ENCODE assay signal across 8 cellular contexts in genomic region chr13:48492123-48493075, GRCh38. TPM values are rescaled to one million over a fixed set of nuclear protein-coding genes. Genes with fewer than 3 reads are reported as not detected.
DNase-seq lines count a peak whose midpoint lies in the region; ATAC-seq and TF ChIP-seq lines count a peak whose summit lies in the region.

No MANE protein-coding gene starts in this region.

- no peaks in the 10 kb centered on the region for H3K4me1 Mint-ChIP-seq in osteocyte (ENCODE audit: unreplicated experiment)

- ATAC-seq in GM18870 (IDR thresholded peaks at IDR 0.05; ENCODE audit: unreplicated experiment) (peak; percentile 78), HG03060 (IDR thresholded peaks at IDR 0.05; ENCODE audit: low read depth, unreplicated experiment) (peak; percentile 53)

- no peaks in the 10 kb centered on the region for H3K27me3 ChIP-seq in layer of hippocampus (ENCODE audit: control insufficient read depth, insufficient read depth, low read length)

- peaks cover 10% of the 10 kb centered on the region for H3K36me3 Mint-ChIP-seq in osteocyte (ENCODE audit: unreplicated experiment)

- no peak overlapping the region for H3K27ac Mint-ChIP-seq in osteocyte (ENCODE audit: unreplicated experiment)

- H3K4me3 Mint-ChIP-seq in osteocyte (ENCODE audit: unreplicated experiment), result no peak overlapping the region

- no peaks in the 10 kb centered on the region for H3K27me3 Mint-ChIP-seq in osteocyte (ENCODE audit: unreplicated experiment)

- H3K27ac ChIP-seq in layer of hippocampus (ENCODE audit: low read depth, low read length), result peak overlapping the region; percentile 48

- DNase-seq in SKM-1 (lab: John Stamatoyannopoulos, UW; ENCODE audit: unreplicated experiment), result peak; percentile 92
- peak in 29 of 56 donors; percentile 17 to 66 (median 39) for DNase-seq in amygdala (lab: John Stamatoyannopoulos, UW)
- peak; percentile 55 for DNase-seq in stimulated activated CD8-positive, alpha-beta memory T cell treated with anti-CD3 and anti-CD28 coated beads, Interleukin-12 subunit alpha, Interleukin-12 subunit beta, amount 100 ng/mL, for 4 hours (ENCODE audit: low read depth)
- DNase-seq in NCI-H2081 treated with DMSO at 0.1 percent for 48 hours (lab: John Stamatoyannopoulos, UW), result no peak
- no peak for DNase-seq in osteocyte (ENCODE audit: extremely low spot score, unreplicated experiment)

- peaks cover 4% of the 10 kb centered on the region for H3K9me3 Mint-ChIP-seq in osteocyte (ENCODE audit: unreplicated experiment)

- no peak for TF ChIP-seq CTCF in osteocyte (IDR thresholded peaks at IDR 0.05)

RNA-seq across cellular contexts. Expression of gene RCBTB2, which starts 40.5 kb away (rescaled TPM):
- 12.1 and 12.6 TPM in 2 replicates for total RNA-seq in osteocyte

Comparison
In these comparisons a context has a peak if more than half of its experiments do, and no peak if none do; other contexts are left out.
1. DNase-seq: peak in SKM-1 (single experiment), amygdala (29 of 56) and stimulated activated CD8-positive, alpha-beta memory T cell treated with anti-CD3 and anti-CD28 coated beads, Interleukin-12 subunit alpha, Interleukin-12 subunit beta, amount 100 ng/mL, for 4 hours (single experiment); none in NCI-H2081 treated with DMSO at 0.1 percent for 48 hours (single experiment) and osteocyte (single experiment).